20 cellular contexts compared by ENCODE assay signal in the genomic region with DNA sequence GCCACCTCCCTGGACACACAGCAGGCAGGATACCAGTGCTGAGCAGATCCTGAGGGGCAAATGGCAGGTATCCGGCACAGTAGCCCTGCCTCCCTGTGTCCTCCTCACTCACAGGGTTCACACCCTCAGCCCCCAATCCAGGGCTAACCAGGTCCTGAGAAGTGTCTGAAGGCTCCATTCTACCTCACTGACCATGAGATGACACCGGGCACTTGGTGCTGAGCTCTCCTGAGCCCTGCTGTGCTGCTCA.
DNase-seq lines count a peak whose midpoint lies in the region; ATAC-seq, FAIRE-seq and TF ChIP-seq lines count a peak whose summit lies in the region.
"Had no signal": no experiment of that assay in that cellular context is flagged by ENCODE, and none has a peak within 500 bp of the region (broad histone marks: within the 10 kb centered on the region; RNA-seq: fewer than 3 reads in every experiment).

No MANE protein-coding gene starts in this region.

- H4K20me1 ChIP-seq in GM23338 (replicated peaks; ENCODE audit: insufficient read depth): no peaks in the 10 kb centered on the region
- no peaks in the 10 kb centered on the region for H4K20me1 ChIP-seq in H1 (replicated peaks in 1 of 2; ENCODE audit: control insufficient read depth in 1 of 2, insufficient read depth in 2 of 2, low read length in 2 of 2)

- no peak overlapping the region for H3K23ac ChIP-seq in H1 (ENCODE audit: insufficient read length)

- 100% methylated on average over 2 of the region's 2 CpGs; no CpG with 5 or more reads in 1 of the 2 experiments for WGBS in H1 (ENCODE audit: extremely low coverage in 1 of 2, insufficient coverage in 1 of 2, insufficient read length in 1 of 2, insufficient replicate concordance in 2 of 2, low coverage in 1 of 2, low lambda C conversion rate in 2 of 2, missing lambda C conversion rate in 1 of 2), 2 experiments
- WGBS in spleen, 5 donors: 39 to 95% (median 65%) methylated on average over 2 of the region's 2 CpGs
- WGBS in aorta, 2 donors: 46 to 60% methylated on average over 2 of the region's 2 CpGs

- CTCF ChIA-PET in H1 (lab: Charles Lee; ENCODE audit: partially characterized antibody): interaction anchor here (0.6 to 1.4 kb wide), 4 partner anchors 8 to 118 kb away, joined by 3 to 4 read pairs (median 3); no protein-coding TSS in a partner anchor

- H3K4me3 ChIP-seq in GM23338 (no peak overlapping the region), H1 (ENCODE audit: extremely low read depth in 1 of 4, insufficient read depth in 2 of 4, low read depth in 3 of 4, low read length in 4 of 4) (no peak overlapping the region), spleen (no peak overlapping the region), aorta (ENCODE audit: low read length in 2 of 2) (no peak overlapping the region), Peyer's patch (no peak overlapping the region)
- H3K4me3 ChIP-seq: A549 had no signal

- H2BK120ac ChIP-seq in H1 (replicated peaks; ENCODE audit: low read depth, low read length): no peak overlapping the region

- H3K36me3 ChIP-seq in GM23338 (ENCODE audit: insufficient read depth) (no peaks in the 10 kb centered on the region), H1 (ENCODE audit: control insufficient read depth in 2 of 4, insufficient read depth in 4 of 4, low read length in 3 of 4) (no peaks in the 10 kb centered on the region), spleen (no peaks in the 10 kb centered on the region), aorta (ENCODE audit: control insufficient read depth in 1 of 2, insufficient read depth in 2 of 2, low read length in 1 of 2) (no peaks in the 10 kb centered on the region), Peyer's patch (no peaks in the 10 kb centered on the region)

- H3K9me3 ChIP-seq in H1 (ENCODE audit: insufficient read depth in 2 of 2, low read depth in 1 of 2, low read length in 1 of 2): no peaks in the 10 kb centered on the region
- peaks cover 0 to 3% (median 0%) of the 10 kb centered on the region in 8 donors for H3K9me3 ChIP-seq in spleen
- H3K9me3 ChIP-seq in aorta (ENCODE audit: control insufficient read depth, low read length): no peaks in the 10 kb centered on the region
- H3K9me3 ChIP-seq in Peyer's patch: no peaks in the 10 kb centered on the region
- H3K9me3 ChIP-seq: A549 had no signal

- DNase-seq in GM23338 (ENCODE audit: low spot score): no peak
- DNase-seq in H1 (ENCODE audit: low read depth in 1 of 2, low spot score in 2 of 2): no peak
- peak; percentile 39 for DNase-seq in spleen
- no peak for DNase-seq in aorta
- no peak for DNase-seq in GM12892 (ENCODE audit: insufficient read length)
- DNase-seq in Peyer's patch: no peak
- DNase-seq: 8988T; ACHN; Calu3; CD4-positive, alpha-beta memory T cell; COR-L47; DMS53; DMS79 treated with DMSO at 0.1 percent for 48 hours; GF-D8; GOT3; H7; HCEC 1CT had no signal

- no peak overlapping the region for H3K27ac Mint-ChIP-seq in GM23338
- H3K27ac Mint-ChIP-seq: CD4-positive, alpha-beta memory T cell had no signal

- TF ChIP-seq POLR2A in H1 (IDR thresholded peaks at IDR 0.05; ENCODE audit: control extremely low read depth in 1 of 2, low read depth in 2 of 2, low read length in 2 of 2) (no peak), spleen (IDR thresholded peaks at IDR 0.05) (no peak), GM12892 (IDR thresholded peaks at IDR 0.05; ENCODE audit: low read depth, low read length) (no peak), Peyer's patch (IDR thresholded peaks at IDR 0.05) (no peak)

- no peak overlapping the region for H4K5ac ChIP-seq in H1 (ENCODE audit: insufficient read length, low read depth, low read length)

- H3K4me1 Mint-ChIP-seq in GM23338: peaks cover 7% of the 10 kb centered on the region; the same call in 2 of the 3 replicates
- H3K4me1 Mint-ChIP-seq: CD4-positive, alpha-beta memory T cell had no signal

- no peaks in the 10 kb centered on the region for H3K36me3 Mint-ChIP-seq in GM23338 (ENCODE audit: low read depth)
- H3K36me3 Mint-ChIP-seq: CD4-positive, alpha-beta memory T cell had no signal

- peak; percentile 25; the same call in 2 of the 3 replicates for ATAC-seq in GM23338
- peak; percentile 23 for ATAC-seq in aorta (ENCODE audit: low FRiP score)
- ATAC-seq in GM21423 (IDR thresholded peaks at IDR 0.05; ENCODE audit: unreplicated experiment): no peak

- 0 out of 2 replicates have a peak overlapping the region, but pooled peaks have one; percentile 52 for H2BK5ac ChIP-seq in H1 (ENCODE audit: low read depth, low read length)

- H3K27me3 ChIP-seq in GM23338 (ENCODE audit: insufficient read depth): no peaks in the 10 kb centered on the region
- H3K27me3 ChIP-seq in H1 (replicated peaks in 1 of 4; ENCODE audit: control insufficient read depth in 3 of 4, extremely low read depth in 1 of 4, insufficient read depth in 3 of 4, low read length in 3 of 4): no peaks in the 10 kb centered on the region; a peak in 1 of 7 replicates
- peaks cover 0 to 39% (median 0%) of the 10 kb centered on the region in 7 donors for H3K27me3 ChIP-seq in spleen (replicated peaks in 1 of 7)
- no peaks in the 10 kb centered on the region for H3K27me3 ChIP-seq in aorta (ENCODE audit: control insufficient read depth in 1 of 2, insufficient read depth in 2 of 2, low read length in 1 of 2)
- no peaks in the 10 kb centered on the region for H3K27me3 ChIP-seq in Peyer's patch

- H3K56ac ChIP-seq in H1 (replicated peaks; ENCODE audit: insufficient read length, low read depth, low read length): no peak overlapping the region

- no peak for TF ChIP-seq RAD21 in H1 (IDR thresholded peaks at IDR 0.05 in 1 of 2, conservative IDR thresholded peaks at IDR 0.05 in 1 of 2; ENCODE audit: low read depth in 2 of 2, low read length in 2 of 2)

- TF ChIP-seq CTCF in GM23338 (conservative IDR thresholded peaks at IDR 0.05; ENCODE audit: low read depth in 2 of 2) (no peak), H1 (IDR thresholded peaks at IDR 0.05; ENCODE audit: control extremely low read depth in 1 of 3, insufficient read depth in 1 of 3, low read depth in 1 of 3, low read length in 3 of 3) (no peak), spleen (IDR thresholded peaks at IDR 0.05 in 8 of 11, conservative IDR thresholded peaks at IDR 0.05 in 3 of 11) (no peak), Peyer's patch (IDR thresholded peaks at IDR 0.05) (no peak)

- no peak overlapping the region for H2BK15ac ChIP-seq in H1 (ENCODE audit: low read length)

- no peaks in the 10 kb centered on the region for H3K79me1 ChIP-seq in H1 (ENCODE audit: low read depth, low read length)

- intact Hi-C loops in spleen (cut with DNase I; ENCODE audit: low total_unique reads) (no loop called here), aorta (cut with DNase I) (no loop called here)

- no peak overlapping the region for H4K91ac ChIP-seq in H1 (replicated peaks; ENCODE audit: insufficient read length, low read length)

- H3K27me3 Mint-ChIP-seq in GM23338 (ENCODE audit: insufficient read depth, low read depth, poor library complexity): no peaks in the 10 kb centered on the region

- H3K9me2 ChIP-seq in GM23338 (ENCODE audit: insufficient read depth): no peaks in the 10 kb centered on the region

- H3K9ac ChIP-seq in H1 (replicated peaks in 1 of 4; ENCODE audit: extremely low read depth in 1 of 4, low read depth in 3 of 4, low read length in 3 of 4): no peak overlapping the region

- H3K4me3 Mint-ChIP-seq in GM23338: no peak overlapping the region
- H3K4me3 Mint-ChIP-seq: CD4-positive, alpha-beta memory T cell had no signal

- no peak overlapping the region for H3K4me2 ChIP-seq in GM23338
- no peak overlapping the region for H3K4me2 ChIP-seq in H1 (ENCODE audit: insufficient read depth in 1 of 2, low read depth in 2 of 2, low read length in 2 of 2)
- H3K4me2 ChIP-seq: A549 had no signal

- H3K14ac ChIP-seq in H1 (ENCODE audit: insufficient read length): no peak overlapping the region

- H3K23me2 ChIP-seq in H1 (ENCODE audit: low read depth, low read length): no peaks in the 10 kb centered on the region

- no peak overlapping the region for H2BK20ac ChIP-seq in H1 (ENCODE audit: low read length)

- H4K8ac ChIP-seq in H1 (ENCODE audit: extremely low read depth, insufficient read depth, low read length): no peak overlapping the region

- H3K27ac ChIP-seq in GM23338 (ENCODE audit: low read depth) (no peak overlapping the region), H1 (ENCODE audit: low read depth, low read length) (no peak overlapping the region), spleen (no peak overlapping the region), aorta (ENCODE audit: low read depth in 1 of 2, low read length in 2 of 2) (no peak overlapping the region), Peyer's patch (no peak overlapping the region)
- H3K27ac ChIP-seq: A549 had no signal

- H2AFZ ChIP-seq in GM23338: no peak overlapping the region
- no peak overlapping the region for H2AFZ ChIP-seq in H1 (ENCODE audit: low read length)

- no peaks in the 10 kb centered on the region for H3K4me1 ChIP-seq in GM23338 (ENCODE audit: insufficient read depth)
- H3K4me1 ChIP-seq in H1 (replicated peaks in 1 of 4; ENCODE audit: control insufficient read depth in 3 of 4, insufficient read depth in 4 of 4, low read length in 3 of 4): peaks cover 0 to 8% (median 0%) of the 10 kb centered on the region in 4 experiments; a peak in 2 of 7 replicates
- H3K4me1 ChIP-seq in spleen: peaks cover 0 to 3% (median 0%) of the 10 kb centered on the region in 6 donors
- H3K4me1 ChIP-seq in aorta (ENCODE audit: control insufficient read depth in 1 of 2, insufficient read depth in 2 of 2, low read length in 2 of 2): no peaks in the 10 kb centered on the region
- no peaks in the 10 kb centered on the region for H3K4me1 ChIP-seq in Peyer's patch
- H3K4me1 ChIP-seq: A549 had no signal

- POLR2A ChIA-PET in H1 (lab: Charles Lee; ENCODE audit: partially characterized antibody): no interaction called here

- no peak for FAIRE-seq in H1 (lab: Jason Lieb, UNC)
- no peak for FAIRE-seq in GM12892 (lab: Jason Lieb, UNC)
- FAIRE-seq: A549, GM12891 had no signal

- no peaks in the 10 kb centered on the region for H3F3A ChIP-seq in GM23338 (replicated peaks; ENCODE audit: low read depth)

- no peak overlapping the region for H2AK5ac ChIP-seq in H1 (ENCODE audit: low read depth, low read length)

- no peak overlapping the region for H3K4ac ChIP-seq in H1 (replicated peaks; ENCODE audit: insufficient read length, low read depth, low read length)

- H3K79me2 ChIP-seq in GM23338 (replicated peaks; ENCODE audit: insufficient read depth): no peaks in the 10 kb centered on the region
- H3K79me2 ChIP-seq in H1 (ENCODE audit: control insufficient read depth in 1 of 2, insufficient read depth in 2 of 2, low read length in 2 of 2): no peaks in the 10 kb centered on the region

- no peak for TF ChIP-seq EP300 in H1 (IDR thresholded peaks at IDR 0.05; ENCODE audit: borderline replicate concordance in 1 of 2, low read depth in 2 of 2, low read length in 2 of 2)

- H3K9me3 Mint-ChIP-seq in GM23338: no peaks in the 10 kb centered on the region

- 0 out of 2 replicates have a peak overlapping the region, but pooled peaks have one; percentile 43 for H2BK12ac ChIP-seq in H1 (ENCODE audit: low read depth, low read length)

- H3K18ac ChIP-seq in H1 (ENCODE audit: extremely low read depth, low read length): no peak overlapping the region

TF ChIP-seq in GM23338, 12 proteins besides CTCF, POLR2A, EP300 and RAD21:
- TF ChIP-seq STAT1 (IDR thresholded peaks at IDR 0.05; ENCODE audit: unreplicated experiment): no peak
